ENCODE assay signal across 15 cellular contexts in genomic region chr11:20125927-20126326, GRCh38. TPM values are rescaled to one million over a fixed set of nuclear protein-coding genes. Genes with fewer than 3 reads are reported as not detected.
A peak's percentile ranks its signal among the peaks of the same experiment; 100 is the strongest.
DNase-seq lines count a peak whose midpoint lies in the region; ATAC-seq and TF ChIP-seq lines count a peak whose summit lies in the region.
"Had no signal": no experiment of that assay in that cellular context is flagged by ENCODE, and none has a peak within 500 bp of the region (broad histone marks: within the 10 kb centered on the region; RNA-seq: fewer than 3 reads in every experiment).

No MANE protein-coding gene starts in this region.

- intact Hi-C loops in tibial artery (cut with DNase I; ENCODE audit: low total_unique reads) (no loop called here), stomach (cut with DNase I; ENCODE audit: low total_unique reads) (loop anchor here (5.0 to 10.0 kb wide), 3 partner anchors 174 to 489 kb away; no protein-coding TSS in a partner anchor)

- H3K9me3 ChIP-seq in tibial artery (no peaks in the 10 kb centered on the region), stomach (no peaks in the 10 kb centered on the region)

- no peak overlapping the region for H4K5ac ChIP-seq in mesendoderm (ENCODE audit: low read length)

- no peak overlapping the region for H3K4ac ChIP-seq in mesendoderm (ENCODE audit: low read depth, low read length)

- H4K8ac ChIP-seq in mesendoderm (ENCODE audit: low read depth, low read length): no peak overlapping the region

- H3K36me3 ChIP-seq in mesendoderm (ENCODE audit: control insufficient read depth, insufficient read depth, low read length) (no peaks in the 10 kb centered on the region), tibial artery (peaks cover 0 to 5% (median under 1%) of the 10 kb centered on the region in 3 donors), stomach (no peaks in the 10 kb centered on the region)

- H2BK5ac ChIP-seq in mesendoderm (ENCODE audit: low read length): no peak overlapping the region

- no peak overlapping the region for H3K27ac ChIP-seq in mesendoderm (ENCODE audit: low read depth, low read length)
- no peak overlapping the region for H3K27ac ChIP-seq in tibial artery
- no peak overlapping the region for H3K27ac ChIP-seq in stomach
- H3K27ac ChIP-seq: SK-N-MC had no signal

- no peak for TF ChIP-seq POLR2A in stomach (IDR thresholded peaks at IDR 0.05)

- WGBS in mesendoderm (ENCODE audit: extremely low coverage, insufficient coverage, low lambda C conversion rate): no CpG with 5 or more reads among the region's 6 CpGs
- 68 to 80% (median 74%) methylated on average over 6 of the region's 6 CpGs for WGBS in stomach, 5 donors

- H3K79me1 ChIP-seq in mesendoderm (ENCODE audit: low read length): no peaks in the 10 kb centered on the region

- H3K79me2 ChIP-seq in mesendoderm (ENCODE audit: control insufficient read depth, insufficient read depth, low read length): no peaks in the 10 kb centered on the region

- H2BK15ac ChIP-seq in mesendoderm (replicated peaks; ENCODE audit: low read depth): no peak overlapping the region

- TF ChIP-seq CTCF in epithelial cell of esophagus (IDR thresholded peaks at IDR 0.05; ENCODE audit: insufficient read depth, low read depth, low read length, missing control alignments): no peak
- TF ChIP-seq CTCF in tibial artery (IDR thresholded peaks at IDR 0.05): no peak
- TF ChIP-seq CTCF in stomach (IDR thresholded peaks at IDR 0.05): no peak

- H2AK5ac ChIP-seq in mesendoderm (ENCODE audit: low read length): no peak overlapping the region

- no peak overlapping the region for H3K4me2 ChIP-seq in mesendoderm (ENCODE audit: low read length)

- no peak overlapping the region for H3K18ac ChIP-seq in mesendoderm (ENCODE audit: low read length)

- no peak overlapping the region for H3K23ac ChIP-seq in mesendoderm (ENCODE audit: low read length)

- TF ChIP-seq EP300 in stomach (IDR thresholded peaks at IDR 0.05): no peak

- H3K27me3 ChIP-seq in mesendoderm (ENCODE audit: insufficient read depth, low read length, poor library complexity): no peaks in the 10 kb centered on the region
- H3K27me3 ChIP-seq in tibial artery: no peaks in the 10 kb centered on the region
- no peaks in the 10 kb centered on the region for H3K27me3 ChIP-seq in stomach

- H3K4me1 ChIP-seq in mesendoderm (ENCODE audit: control insufficient read depth, low read depth, low read length): no peaks in the 10 kb centered on the region
- H3K4me1 ChIP-seq in tibial artery: no peaks in the 10 kb centered on the region
- H3K4me1 ChIP-seq in stomach: no peaks in the 10 kb centered on the region

- in situ Hi-C loops in G401 (cut with HindIII; ENCODE audit: low sequenced_read_pairs): no loop called here

- no peak overlapping the region for H3K9ac ChIP-seq in mesendoderm (ENCODE audit: low read length)

- no peak for ATAC-seq in GM21515 (IDR thresholded peaks at IDR 0.05; ENCODE audit: unreplicated experiment)
- ATAC-seq: activated T-cell treated with anti-CD3 and anti-CD28 coated beads, Interleukin-2, amount 50 U/mL, for 4 hours had no signal

- no peak overlapping the region for H2BK120ac ChIP-seq in mesendoderm (ENCODE audit: low read depth, low read length)

- no peak overlapping the region for H3K4me3 ChIP-seq in epithelial cell of esophagus (ENCODE audit: low read length)
- no peak overlapping the region for H3K4me3 ChIP-seq in mesendoderm (ENCODE audit: low read length)
- H3K4me3 ChIP-seq in tibial artery: no peak overlapping the region
- no peak overlapping the region for H3K4me3 ChIP-seq in stomach
- H3K4me3 ChIP-seq: SK-N-MC had no signal

- no peak overlapping the region for H3K56ac ChIP-seq in mesendoderm (ENCODE audit: low read length)

- DNase-seq in EL (peak; percentile 73), RPMI7951 (ENCODE audit: low read depth) (peak; percentile 58), epithelial cell of esophagus (ENCODE audit: low read depth) (peak; percentile 67), mesendoderm (peak; percentile 71), tibial artery (no peak), G401 (ENCODE audit: low spot score) (no peak), stomach (no peak)
- DNase-seq: activated T-cell treated with anti-CD3 and anti-CD28 coated beads, Interleukin-2, amount 50 U/mL, for 4 hours; NCI-H187; NCI-H82; stimulated activated CD4-positive, alpha-beta T cell treated with anti-CD3 and anti-CD28 coated beads, Interleukin-2, amount 100 ng/mL, for 24 hours had no signal

RNA-seq across cellular contexts. Expression of gene DBX1, which starts 34.3 kb away (rescaled TPM):
- total RNA-seq in RPMI7951 (2014; rRNA removed; shearing (Covaris generic)): not detected in 2 replicates
- 0.06 TPM for polyA plus RNA-seq in mesendoderm (2013, experiment 1 of 2)
- 0.03 TPM for polyA plus RNA-seq in mesendoderm (2013, experiment 2 of 2)
- total RNA-seq in G401 (2014; rRNA removed; shearing (Covaris generic)): not detected in 2 replicates
- not detected for total RNA-seq in stomach
- polyA plus RNA-seq in stomach: not detected
- total RNA-seq: activated T-cell treated with anti-CD3 and anti-CD28 coated beads, Interleukin-2, amount 50 U/mL, for 4 hours; pulmonary artery endothelial cell had no signal
- polyA plus RNA-seq: CD14-positive monocyte had no signal

Comparison
In these comparisons a context has a peak if more than half of its experiments do, and no peak if none do; other contexts are left out.
1. DNase-seq: peak in EL (single experiment), RPMI7951 (single experiment), epithelial cell of esophagus (single experiment) and mesendoderm (single experiment); none in tibial artery (0 of 2), G401 (single experiment) and stomach (single experiment).